Comparison of ENCODE assay signal across 13 cellular contexts in genomic region chr20:50345712-50346371, GRCh38.
A peak's percentile ranks its signal among the peaks of the same experiment; 100 is the strongest.
DNase-seq lines count a peak whose midpoint lies in the region; ATAC-seq and TF ChIP-seq lines count a peak whose summit lies in the region.
"Had no signal": no experiment of that assay in that cellular context is flagged by ENCODE, and none has a peak within 500 bp of the region (broad histone marks: within the 10 kb centered on the region; RNA-seq: fewer than 3 reads in every experiment).

No MANE protein-coding gene starts in this region.

- no peak for ATAC-seq in HG03095 (IDR thresholded peaks at IDR 0.05; ENCODE audit: unreplicated experiment)
- ATAC-seq: activated T-cell treated with anti-CD3 and anti-CD28 coated beads, Interleukin-2, amount 50 U/mL, for 4 hours; WTC11 had no signal

- H3K27ac ChIP-seq in muscle layer of colon (ENCODE audit: low read depth, low read length) (peak overlapping the region; percentile 64), tibial nerve (peak overlapping the region in 3 of 4 donors; percentile 9 to 78 (median 75))

- H3K9me3 Mint-ChIP-seq in activated CD4-positive, alpha-beta memory T cell treated with anti-CD3 and anti-CD28 coated beads for 36 hours: no peaks in the 10 kb centered on the region
- H3K9me3 Mint-ChIP-seq in activated CD4-positive, alpha-beta memory T cell treated with anti-CD3 and anti-CD28 coated beads, Interleukin-2, amount 10 ng/mL, durations not matched to agents 7 days and 5 days: no peaks in the 10 kb centered on the region
- H3K9me3 Mint-ChIP-seq: activated T-cell treated with anti-CD3 and anti-CD28 coated beads, Interleukin-2, amount 50 U/mL, for 4 hours; type B pancreatic cell; WTC11 had no signal

- no peak overlapping the region for H3K9ac ChIP-seq in muscle layer of colon (ENCODE audit: low read length)

- intact Hi-C loops in activated CD4-positive, alpha-beta memory T cell treated with anti-CD3 and anti-CD28 coated beads for 36 hours (cut with micrococcal nuclease): no loop called here

- CTCF ChIA-PET in activated CD4-positive, alpha-beta memory T cell treated with anti-CD3 and anti-CD28 coated beads for 36 hours (lab: Charles Lee): no interaction called here
- CTCF ChIA-PET in activated CD4-positive, alpha-beta memory T cell treated with anti-CD3 and anti-CD28 coated beads, Interleukin-2, amount 10 ng/mL, durations not matched to agents 7 days and 5 days (lab: Charles Lee): interaction anchor here (1.5 kb wide), 1 partner anchor 155 kb away, joined by 4 read pairs; the partner anchor contains the start of gene CEBPB

- no peaks in the 10 kb centered on the region for H3K27me3 ChIP-seq in muscle layer of colon (ENCODE audit: control insufficient read depth in 1 of 2, insufficient read depth in 2 of 2, low read length in 2 of 2)
- no peaks in the 10 kb centered on the region for H3K27me3 ChIP-seq in tibial nerve

- POLR2A ChIA-PET in activated CD4-positive, alpha-beta memory T cell treated with anti-CD3 and anti-CD28 coated beads for 36 hours (lab: Charles Lee): no interaction called here
- POLR2A ChIA-PET in activated CD4-positive, alpha-beta memory T cell treated with anti-CD3 and anti-CD28 coated beads, Interleukin-2, amount 10 ng/mL, durations not matched to agents 7 days and 5 days (lab: Charles Lee): interaction anchor here (2.1 kb wide), 1 partner anchor 7 kb away, joined by 12 read pairs; no protein-coding TSS in a partner anchor

- no peak overlapping the region for H3K4me3 Mint-ChIP-seq in activated CD4-positive, alpha-beta memory T cell treated with anti-CD3 and anti-CD28 coated beads for 36 hours
- H3K4me3 Mint-ChIP-seq in activated CD4-positive, alpha-beta memory T cell treated with anti-CD3 and anti-CD28 coated beads, Interleukin-2, amount 10 ng/mL, durations not matched to agents 7 days and 5 days: no peak overlapping the region
- H3K4me3 Mint-ChIP-seq: activated T-cell treated with anti-CD3 and anti-CD28 coated beads, Interleukin-2, amount 50 U/mL, for 4 hours; type B pancreatic cell; WTC11 had no signal

- no peak for TF ChIP-seq POLR2A in tibial nerve (IDR thresholded peaks at IDR 0.05)

- H3K36me3 ChIP-seq in muscle layer of colon (ENCODE audit: insufficient read depth, low read length): no peaks in the 10 kb centered on the region
- no peaks in the 10 kb centered on the region for H3K36me3 ChIP-seq in tibial nerve

- peak overlapping the region in 1 of 2 donors; percentile 36 for H3K4me3 ChIP-seq in muscle layer of colon (ENCODE audit: low read depth in 1 of 2, low read length in 2 of 2)
- peak overlapping the region in 1 of 4 donors; percentile 39 for H3K4me3 ChIP-seq in tibial nerve

- no peak for TF ChIP-seq EP300 in tibial nerve (IDR thresholded peaks at IDR 0.05)

- no peak for TF ChIP-seq CTCF in tibial nerve (IDR thresholded peaks at IDR 0.05)

- H3K4me1 ChIP-seq in muscle layer of colon (ENCODE audit: insufficient read depth, low read length) (peaks cover 13% of the 10 kb centered on the region), tibial nerve (peaks cover 0 to 32% (median 11%) of the 10 kb centered on the region in 4 donors)

- H3K9me3 ChIP-seq in muscle layer of colon (ENCODE audit: low read length) (no peaks in the 10 kb centered on the region), tibial nerve (no peaks in the 10 kb centered on the region)

- 51 to 55% methylated on average over 5 to 6 of the region's 6 CpGs for WGBS in tibial nerve, 2 donors

- H3K27ac Mint-ChIP-seq in activated CD4-positive, alpha-beta memory T cell treated with anti-CD3 and anti-CD28 coated beads for 36 hours: peak overlapping the region; percentile 30
- no peak overlapping the region for H3K27ac Mint-ChIP-seq in activated CD4-positive, alpha-beta memory T cell treated with anti-CD3 and anti-CD28 coated beads, Interleukin-2, amount 10 ng/mL, durations not matched to agents 7 days and 5 days
- H3K27ac Mint-ChIP-seq: type B pancreatic cell, WTC11 had no signal

- no peak for DNase-seq in activated CD4-positive, alpha-beta memory T cell treated with anti-CD3 and anti-CD28 coated beads for 36 hours
- DNase-seq in activated CD4-positive, alpha-beta memory T cell treated with anti-CD3 and anti-CD28 coated beads, Interleukin-2, amount 10 ng/mL, durations not matched to agents 7 days and 5 days: no peak
- DNase-seq in dermis blood vessel endothelial cell: peak; percentile 22
- DNase-seq in tibial nerve (ENCODE audit: low spot score in 2 of 2): no peak
- no peak for DNase-seq in superior temporal gyrus (ENCODE audit: extremely low spot score)
- DNase-seq in NCI-H82 (lab: John Stamatoyannopoulos, UW): no peak
- DNase-seq: activated T-cell treated with anti-CD3 and anti-CD28 coated beads, Interleukin-2, amount 50 U/mL, for 4 hours; central memory CD4-positive, alpha-beta T cell; kidney glomerular epithelial cell had no signal

- H3K4me1 Mint-ChIP-seq in activated CD4-positive, alpha-beta memory T cell treated with anti-CD3 and anti-CD28 coated beads for 36 hours (ENCODE audit: low read depth): peaks cover 36% of the 10 kb centered on the region
- H3K4me1 Mint-ChIP-seq in activated CD4-positive, alpha-beta memory T cell treated with anti-CD3 and anti-CD28 coated beads, Interleukin-2, amount 10 ng/mL, durations not matched to agents 7 days and 5 days: peaks cover 64% of the 10 kb centered on the region

- H3K27me3 Mint-ChIP-seq in activated CD4-positive, alpha-beta memory T cell treated with anti-CD3 and anti-CD28 coated beads for 36 hours: no peaks in the 10 kb centered on the region
- peaks cover 6% of the 10 kb centered on the region for H3K27me3 Mint-ChIP-seq in activated CD4-positive, alpha-beta memory T cell treated with anti-CD3 and anti-CD28 coated beads, Interleukin-2, amount 10 ng/mL, durations not matched to agents 7 days and 5 days
- H3K27me3 Mint-ChIP-seq: type B pancreatic cell had no signal

- no peaks in the 10 kb centered on the region for H3K36me3 Mint-ChIP-seq in activated CD4-positive, alpha-beta memory T cell treated with anti-CD3 and anti-CD28 coated beads for 36 hours
- H3K36me3 Mint-ChIP-seq in activated CD4-positive, alpha-beta memory T cell treated with anti-CD3 and anti-CD28 coated beads, Interleukin-2, amount 10 ng/mL, durations not matched to agents 7 days and 5 days (ENCODE audit: low read depth): no peaks in the 10 kb centered on the region
- H3K36me3 Mint-ChIP-seq: type B pancreatic cell, WTC11 had no signal
